ENCODE assay signal across 24 cellular contexts in the genomic region with DNA sequence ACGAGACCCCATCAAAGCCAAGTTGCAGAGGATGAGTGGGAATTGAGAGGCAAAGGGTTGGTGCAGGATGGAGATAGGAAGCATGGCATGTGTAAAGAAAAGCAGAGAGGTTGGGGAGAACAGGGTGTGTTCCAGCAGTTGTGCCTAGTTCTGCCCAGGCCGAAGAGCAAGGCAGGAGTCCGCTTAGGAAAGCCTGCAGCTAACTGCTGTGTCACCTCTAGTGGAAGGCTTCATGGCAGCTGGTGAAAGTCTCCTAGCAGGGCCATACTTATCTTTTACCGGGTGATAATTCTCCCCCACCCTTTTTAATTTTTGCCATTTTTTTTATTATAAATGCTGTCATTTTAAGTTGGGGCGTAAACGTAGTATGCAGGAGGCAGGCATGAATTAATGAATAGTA.
"Had no signal": no experiment of that assay in that cellular context is flagged by ENCODE, and none has a peak within 500 bp of the region (broad histone marks: within the 10 kb centered on the region; RNA-seq: fewer than 3 reads in every experiment).

No MANE protein-coding gene starts in this region.

- H3K4me3 Mint-ChIP-seq: activated CD4-positive, alpha-beta memory T cell treated with anti-CD3 and anti-CD28 coated beads, Interleukin-2, amount 10 ng/mL, durations not matched to agents 7 days and 5 days; activated naive CD8-positive, alpha-beta T cell treated with anti-CD3 and anti-CD28 coated beads, Interleukin-2, amount 50 U/mL, for 24 hours; effector memory CD8-positive, alpha-beta T cell; memory B cell; neural crest cell; T-cell; T-helper 2 cell treated with Interferon-gamma antibody and Interleukin-4, amounts not matched to agents 5 μg/mL and 100 μg/mL, for 36 hours had no signal

- H3K36me3 ChIP-seq: esophagus muscularis mucosa, upper lobe of left lung had no signal

- H3K27me3 Mint-ChIP-seq: activated naive CD8-positive, alpha-beta T cell treated with anti-CD3 and anti-CD28 coated beads, Interleukin-2, amount 50 U/mL, for 24 hours had no signal

- H3K27ac ChIP-seq: body of pancreas, esophagus muscularis mucosa, upper lobe of left lung had no signal

- H3K9me3 ChIP-seq: body of pancreas, esophagus muscularis mucosa, upper lobe of left lung had no signal

- FAIRE-seq: endothelial cell of umbilical vein, TTC549 had no signal

- H3K27me3 ChIP-seq: body of pancreas, esophagus muscularis mucosa, upper lobe of left lung had no signal

- DNase-seq: activated CD4-positive, alpha-beta memory T cell treated with anti-CD3 and anti-CD28 coated beads, Interleukin-2, amount 10 ng/mL, durations not matched to agents 7 days and 5 days; activated CD4-positive, alpha-beta T cell treated with anti-CD3 and anti-CD28 coated beads for 48 hours; activated CD4-positive, CD25-positive, alpha-beta regulatory T cell; activated effector memory CD4-positive, alpha-beta T cell treated with anti-CD3 and anti-CD28 coated beads, Interleukin-2, amount 50 U/mL, for 16 hours; activated naive CD4-positive, alpha-beta T cell treated with anti-CD3 and anti-CD28 coated beads, Interleukin-2, amount 50 U/mL, for 16 hours; activated naive CD8-positive, alpha-beta T cell treated with anti-CD3 and anti-CD28 coated beads, Interleukin-2, amount 50 U/mL, for 24 hours; body of pancreas; caudate nucleus; dermis blood vessel endothelial cell; effector memory CD8-positive, alpha-beta T cell; hippocampal formation; kidney glomerular epithelial cell; occipital lobe; stimulated activated CD4-positive, alpha-beta T cell treated with anti-CD3 and anti-CD28 coated beads, Interleukin-4, amount 100 ng/mL, for 24 hours; stimulated activated naive CD4-positive, alpha-beta T cell treated with Interleukin-2 at 50 U/mL for 16 hours; T-cell; upper lobe of left lung had no signal

- H3K4me1 Mint-ChIP-seq: activated naive CD8-positive, alpha-beta T cell treated with anti-CD3 and anti-CD28 coated beads, Interleukin-2, amount 50 U/mL, for 24 hours; memory B cell; T-cell had no signal

- ATAC-seq: activated naive CD8-positive, alpha-beta T cell treated with anti-CD3 and anti-CD28 coated beads, Interleukin-2, amount 50 U/mL, for 24 hours; body of pancreas; effector memory CD8-positive, alpha-beta T cell; sciatic nerve; T-cell had no signal

- H3K4me3 ChIP-seq: body of pancreas, esophagus muscularis mucosa, upper lobe of left lung had no signal

- H3K27ac Mint-ChIP-seq: activated CD4-positive, alpha-beta memory T cell treated with anti-CD3 and anti-CD28 coated beads, Interleukin-2, amount 10 ng/mL, durations not matched to agents 7 days and 5 days; activated naive CD8-positive, alpha-beta T cell treated with anti-CD3 and anti-CD28 coated beads, Interleukin-2, amount 50 U/mL, for 24 hours; memory B cell; T-cell; T-helper 2 cell treated with Interferon-gamma antibody and Interleukin-4, amounts not matched to agents 5 μg/mL and 100 μg/mL, for 36 hours had no signal

- H3K9me3 Mint-ChIP-seq: activated CD4-positive, alpha-beta memory T cell treated with anti-CD3 and anti-CD28 coated beads, Interleukin-2, amount 10 ng/mL, durations not matched to agents 7 days and 5 days; activated naive CD8-positive, alpha-beta T cell treated with anti-CD3 and anti-CD28 coated beads, Interleukin-2, amount 50 U/mL, for 24 hours; effector memory CD8-positive, alpha-beta T cell; memory B cell; neural crest cell; T-cell; T-helper 2 cell treated with Interferon-gamma antibody and Interleukin-4, amounts not matched to agents 5 μg/mL and 100 μg/mL, for 36 hours had no signal

- H3K36me3 Mint-ChIP-seq: memory B cell, T-cell had no signal
